In the genomic region with DNA sequence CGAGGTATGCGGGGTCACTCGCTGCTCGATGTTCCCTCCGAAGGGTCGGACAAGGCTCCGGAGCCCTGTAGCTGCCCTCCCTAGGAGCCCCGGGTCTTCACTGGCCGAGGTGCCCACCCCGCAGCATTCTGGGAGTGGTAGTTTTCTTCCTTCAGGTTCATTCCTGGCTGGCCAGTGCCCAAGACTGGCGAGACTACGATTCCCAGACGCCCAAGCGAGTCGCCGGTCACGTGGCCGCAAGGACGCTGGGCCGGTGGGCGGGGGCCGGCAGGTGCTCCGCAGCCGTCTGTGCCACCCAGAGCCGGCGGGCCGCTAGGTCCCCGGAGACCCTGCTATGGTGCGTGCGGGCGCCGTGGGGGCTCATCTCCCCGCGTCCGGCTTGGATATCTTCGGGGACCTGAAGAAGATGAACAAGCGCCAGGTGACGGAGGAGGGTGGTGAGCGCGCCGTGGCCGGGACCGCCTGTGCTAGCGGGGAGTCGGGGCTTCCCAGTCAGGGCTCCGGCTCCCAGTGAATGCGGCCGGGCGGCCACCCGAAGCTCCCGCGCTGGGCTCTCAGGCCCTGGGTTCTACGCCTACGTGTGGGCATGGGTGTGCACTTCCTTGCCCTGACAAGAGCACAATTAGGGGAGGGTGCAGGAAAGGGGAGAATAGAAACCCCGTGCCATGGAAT, we compare ENCODE assay signal across 8 cellular contexts. TPM values are rescaled to one million over a fixed set of nuclear protein-coding genes. Genes with fewer than 3 reads are reported as not detected.
DNase-seq lines count a peak whose midpoint lies in the region; ATAC-seq, FAIRE-seq and TF ChIP-seq lines count a peak whose summit lies in the region.

TSS of gene SEC11C (plus strand) at position 270 of the 672 bp plus-strand sequence. CDS start at position 335, 65 bp downstream.

- DNase-seq in NCI-H128 (lab: John Stamatoyannopoulos, UW; ENCODE audit: unreplicated experiment) (peak; percentile 97), Right ventricle myocardium superior (peak; percentile 98), pancreas (peak; percentile 95 to 98 (median 98)), tibial artery (peak; percentile 95 to 97)
- DNase-seq in activated naive CD8-positive, alpha-beta T cell treated with anti-CD3 and anti-CD28 coated beads, Interleukin-2, amount 50 U/mL, for 16 hours (ENCODE audit: low read depth, low spot score) = peak; percentile 91

- H3F3A ChIP-seq in SU-DHL-6 (ENCODE audit: insufficient read depth) = no peaks in the 10 kb centered on the region

- peak within 1 kb of the TSS; percentile 46 for H2AFZ ChIP-seq in SU-DHL-6 (ENCODE audit: low read depth, low read length, severe bottlenecking)

- TF ChIP-seq CTCF in SU-DHL-6 (IDR thresholded peaks at IDR 0.05; ENCODE audit: insufficient read depth, low read length, poor library complexity, severe bottlenecking) (no peak), pancreas (IDR thresholded peaks at IDR 0.05) (no peak), tibial artery (IDR thresholded peaks at IDR 0.05) (no peak)

- intact Hi-C loops in Right ventricle myocardium superior (cut with DNase I) (no loop called here), pancreas (cut with DNase I) (no loop called here), tibial artery (cut with DNase I; ENCODE audit: low total_unique reads) (no loop called here)

- ATAC-seq in HG02678 (IDR thresholded peaks at IDR 0.05; ENCODE audit: unreplicated experiment) (peak; percentile 86), Right ventricle myocardium superior (ENCODE audit: poor library complexity) (peak; percentile 99), pancreas (peak; percentile 93 to 98 (median 94))

- TF ChIP-seq POLR2A in GM10847 (IDR thresholded peaks at IDR 0.05; ENCODE audit: extremely low read depth, insufficient read length) = peak; percentile 84

- H3K36me3 ChIP-seq in SU-DHL-6 (ENCODE audit: low read length) = no peaks in the 10 kb centered on the region; the same call in 1 of the 2 replicates
- H3K36me3 ChIP-seq in pancreas = no peaks in the 10 kb centered on the region
- H3K36me3 ChIP-seq in tibial artery = no peaks in the 10 kb centered on the region

- peak within 1 kb of the TSS; percentile 75 for H3K4me3 ChIP-seq in SU-DHL-6 (ENCODE audit: insufficient read depth, low read length, poor library complexity, severe bottlenecking)
- H3K4me3 ChIP-seq in pancreas = peak within 1 kb of the TSS; percentile 83 to 99 (median 89)
- H3K4me3 ChIP-seq in tibial artery = peak within 1 kb of the TSS; percentile 77 to 78

- 0% methylated on average over 46 to 55 of the region's 55 CpGs for WGBS in pancreas, 2 donors

- H3K27me3 ChIP-seq in SU-DHL-6 (ENCODE audit: low read length) = no peaks in the 10 kb centered on the region
- H3K27me3 ChIP-seq in pancreas = no peaks in the 10 kb centered on the region
- no peaks in the 10 kb centered on the region for H3K27me3 ChIP-seq in tibial artery

- peak within 1 kb of the TSS; percentile 72 for H3K27ac ChIP-seq in SU-DHL-6 (ENCODE audit: low read depth, low read length)
- peak within 1 kb of the TSS; percentile 84 to 94 (median 88) for H3K27ac ChIP-seq in pancreas
- H3K27ac ChIP-seq in tibial artery = peak within 1 kb of the TSS; percentile 63 to 68

- H3K9ac ChIP-seq in SU-DHL-6 (ENCODE audit: low read length) = peak within 1 kb of the TSS; percentile 79

- no peaks in the 10 kb centered on the region for H3K9me2 ChIP-seq in SU-DHL-6 (replicated peaks; ENCODE audit: insufficient read depth, low read length)

- H3K79me2 ChIP-seq in SU-DHL-6 (ENCODE audit: insufficient read depth, low read length) = peaks cover 38% of the 10 kb centered on the region

- H3K9me3 ChIP-seq in SU-DHL-6 (ENCODE audit: insufficient read depth, low read length) (peaks cover 9% of the 10 kb centered on the region; the same call in 1 of the 2 replicates), pancreas (no peaks in the 10 kb centered on the region), tibial artery (no peaks in the 10 kb centered on the region)

- peaks cover 11 to 24% (median 20%) of the 10 kb centered on the region in 3 donors for H3K4me1 ChIP-seq in pancreas
- H3K4me1 ChIP-seq in tibial artery = peaks cover 0 to 11% (median 7%) of the 10 kb centered on the region in 4 donors

- H3K4me2 ChIP-seq in SU-DHL-6 (ENCODE audit: low read depth, low read length, poor library complexity, severe bottlenecking) = peak within 1 kb of the TSS; percentile 67

- no peak for FAIRE-seq in pancreas (lab: Jason Lieb, UNC)

- no peaks in the 10 kb centered on the region; the same call in 1 of the 2 replicates for H4K20me1 ChIP-seq in SU-DHL-6 (ENCODE audit: low read depth, low read length)

RNA-seq across cellular contexts. Expression of gene SEC11C, which starts in this region (rescaled TPM):
- total RNA-seq in Right ventricle myocardium superior (18.4 TPM), pancreas (100 to 1,000 TPM in 2 of 6 donors, 10 to 100 TPM in 4; 74.9 to 121 (median 96.7) TPM)
- 100 to 1,000 TPM in 1 of 2 donors, 10 to 100 TPM in 1; 69.9 to 173 TPM for polyA plus RNA-seq in pancreas

Comparison
In these comparisons a context has a peak if more than half of its experiments do, and no peak if none do; other contexts are left out.
1. Peak in every context shown above with its lines: DNase-seq, ATAC-seq, H3K4me3 ChIP-seq and H3K27ac ChIP-seq.